In the genomic region with DNA sequence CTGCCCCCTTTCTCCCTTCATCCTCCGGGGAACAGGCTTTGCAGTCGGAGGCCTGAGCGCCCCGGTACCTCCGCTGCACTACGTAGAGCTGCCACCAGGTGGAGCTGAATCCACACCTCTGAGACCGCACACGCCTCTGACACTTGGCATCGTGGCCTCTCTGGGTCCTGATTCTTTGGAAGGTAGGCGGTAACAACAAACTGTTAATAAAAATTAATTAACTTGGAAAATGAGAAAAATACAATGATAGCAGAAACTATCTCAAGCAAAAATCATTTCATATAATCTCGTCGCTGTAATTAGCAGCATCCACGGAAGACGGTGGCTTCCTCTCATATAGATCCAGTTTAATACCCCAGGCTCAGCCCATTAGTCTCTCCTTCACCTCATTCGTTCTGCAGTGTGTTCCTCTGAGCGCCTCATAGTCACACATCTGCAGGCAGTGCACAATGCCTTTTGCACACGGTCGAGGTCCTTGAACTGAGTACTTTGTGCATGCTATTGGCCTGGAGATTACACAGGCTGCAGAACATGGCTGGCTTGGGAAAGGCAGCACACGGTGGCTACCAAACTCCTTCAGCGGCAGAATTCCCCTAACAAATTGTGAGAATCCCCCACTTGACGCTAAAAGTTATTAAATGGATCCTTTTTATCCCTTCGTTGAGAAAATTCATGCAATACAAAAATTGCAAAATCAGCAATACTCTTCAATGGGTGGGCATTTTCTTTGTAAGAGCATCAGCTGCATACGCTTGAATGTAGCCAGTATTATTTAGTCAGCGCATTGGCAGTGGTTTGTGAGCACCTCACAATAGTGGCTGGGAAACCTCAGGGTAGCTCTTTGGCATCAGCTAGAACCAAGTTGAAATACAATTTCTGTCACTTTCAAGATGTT, we compare ENCODE assay signal across 8 cellular contexts.
DNase-seq lines count a peak whose midpoint lies in the region; ATAC-seq, FAIRE-seq and TF ChIP-seq lines count a peak whose summit lies in the region.

No MANE protein-coding gene starts in this region.

- TF ChIP-seq CTCF in AG04449 (IDR thresholded peaks at IDR 0.05; ENCODE audit: insufficient read depth, low read length, missing control alignments) = peak; percentile 97

- ATAC-seq in HG02938 (IDR thresholded peaks at IDR 0.05; ENCODE audit: unreplicated experiment) = peak; percentile 82
- ATAC-seq in activated CD4-positive, CD25-positive, alpha-beta regulatory T cell treated with anti-CD3 and anti-CD28 coated beads, Interleukin-2, amount 50 U/mL, for 24 hours = peak; percentile 86 to 93

- no peak overlapping the region for H3K4me3 ChIP-seq in AG04449 (ENCODE audit: low read depth, low read length)

- peak; percentile 84 for FAIRE-seq in GM18507 (lab: Jason Lieb, UNC)

- POLR2A ChIA-PET in AG04449 (lab: Yijun Ruan, JAX) = interaction anchor here (1.4 kb wide), 1 partner anchor 207 kb away, joined by 7 read pairs; no protein-coding TSS in a partner anchor

- no peak overlapping the region for H3K27ac ChIP-seq in caudate nucleus (ENCODE audit: low read depth, low read length)

- no peak for DNase-seq in AG04449 (ENCODE audit: low read depth, low spot score)
- DNase-seq in GM18507 (ENCODE audit: extremely low spot score, insufficient read length, low read depth) = peak; percentile 49
- DNase-seq in NCI-H2107 (lab: John Stamatoyannopoulos, UW) = peak; percentile 60
- peak in 60 of 61 donors; percentile 4 to 85 (median 58) for DNase-seq in caudate nucleus (lab: John Stamatoyannopoulos, UW)
- DNase-seq in kidney glomerular epithelial cell (lab: John Stamatoyannopoulos, UW) = peak; percentile 49
- DNase-seq in stimulated activated CD4-positive, alpha-beta T cell treated with anti-CD3 and anti-CD28 coated beads, Interleukin-4, amount 100 ng/mL, for 24 hours = peak; percentile 86

- CTCF ChIA-PET in AG04449 (lab: Yijun Ruan, JAX) = interaction anchor here (0.6 to 26.4 kb wide), 19 partner anchors 9 to 408 kb away, joined by 3 to 885 read pairs (median 4); a partner anchor contains a TSS
